Comparison of ENCODE assay signal across 26 cellular contexts in the genomic region with DNA sequence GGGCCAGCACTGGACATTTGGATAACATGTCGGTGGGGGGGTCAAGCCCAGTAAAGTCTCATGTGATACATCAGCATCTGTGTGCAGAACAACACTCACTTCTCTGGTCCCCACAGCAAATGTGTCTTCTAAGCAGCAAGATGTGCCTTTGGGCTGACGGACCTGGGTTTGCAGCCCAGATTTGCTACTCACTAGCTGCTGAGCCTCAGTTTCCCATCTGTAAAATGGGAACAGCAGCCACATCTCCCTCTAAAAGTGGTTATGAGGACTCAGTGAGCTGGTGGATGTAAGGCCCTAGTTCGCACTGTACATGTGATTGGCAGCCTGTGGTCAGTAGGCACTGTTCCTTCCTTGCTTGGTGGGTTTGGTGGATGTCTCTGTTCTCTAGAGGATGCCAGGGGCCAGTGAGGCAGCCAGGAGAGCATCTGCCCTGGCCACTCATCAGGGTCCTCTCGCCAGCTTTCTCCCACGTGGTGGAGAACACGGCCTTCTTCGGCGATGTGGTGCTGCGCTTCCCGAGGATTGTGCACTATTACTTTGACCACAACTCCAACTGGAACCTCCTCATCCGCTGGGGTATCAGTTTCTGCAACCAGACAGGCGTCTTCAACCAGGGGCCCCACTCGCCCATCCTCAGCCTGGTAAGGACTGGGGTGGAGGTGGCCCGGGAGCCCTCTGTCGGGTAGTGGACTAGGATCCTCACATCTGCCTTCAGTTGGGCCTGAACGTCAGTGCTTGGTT. TPM values are rescaled to one million over a fixed set of nuclear protein-coding genes. Genes with fewer than 3 reads are reported as not detected.
DNase-seq lines count a peak whose midpoint lies in the region; ATAC-seq, FAIRE-seq and TF ChIP-seq lines count a peak whose summit lies in the region.
"Had no signal": no experiment of that assay in that cellular context is flagged by ENCODE, and none has a peak within 500 bp of the region (broad histone marks: within the 10 kb centered on the region; RNA-seq: fewer than 3 reads in every experiment).

No MANE protein-coding gene starts in this region.

- POLR2A ChIA-PET in RWPE1 (lab: Yijun Ruan, JAX; ENCODE audit: low non-redundant PET), result no interaction called here

- no peak overlapping the region for H3K4me3 Mint-ChIP-seq in chondrocyte (ENCODE audit: unreplicated experiment)
- H3K4me3 Mint-ChIP-seq in activated T-cell treated with anti-CD3 and anti-CD28 coated beads, Interleukin-2, amount 50 U/mL, for 4 hours, result no peak overlapping the region
- H3K4me3 Mint-ChIP-seq: CD14-positive monocyte; CD4-positive, alpha-beta memory T cell; CD4-positive, CD25-positive, alpha-beta regulatory T cell; CD8-positive, alpha-beta memory T cell had no signal

- H3K4me1 Mint-ChIP-seq in chondrocyte (ENCODE audit: low read depth), result no peaks in the 10 kb centered on the region
- no peaks in the 10 kb centered on the region for H3K4me1 Mint-ChIP-seq in activated T-cell treated with anti-CD3 and anti-CD28 coated beads, Interleukin-2, amount 50 U/mL, for 4 hours (ENCODE audit: low read depth)
- H3K4me1 Mint-ChIP-seq: CD14-positive monocyte had no signal

- H3K9me3 Mint-ChIP-seq in chondrocyte (ENCODE audit: low read depth), result no peaks in the 10 kb centered on the region
- no peaks in the 10 kb centered on the region for H3K9me3 Mint-ChIP-seq in activated T-cell treated with anti-CD3 and anti-CD28 coated beads, Interleukin-2, amount 50 U/mL, for 4 hours
- H3K9me3 Mint-ChIP-seq: CD4-positive, alpha-beta memory T cell; CD4-positive, CD25-positive, alpha-beta regulatory T cell; CD8-positive, alpha-beta memory T cell had no signal

- peak; percentile 62 for FAIRE-seq in bronchial epithelial cell (lab: Jason Lieb, UNC)
- FAIRE-seq: A204.1, D721Med, G401.6, GM12878, GM12892, GM18507, GM19239 had no signal

- CTCF ChIA-PET in RWPE1 (lab: Yijun Ruan, JAX), result no interaction called here

- H3K27ac Mint-ChIP-seq in chondrocyte (ENCODE audit: unreplicated experiment), result no peak overlapping the region
- H3K27ac Mint-ChIP-seq: CD4-positive, CD25-positive, alpha-beta regulatory T cell had no signal

- peak; percentile 13 for DNase-seq in D341Med (ENCODE audit: low spot score)
- no peak for DNase-seq in RWPE1 (ENCODE audit: low spot score)
- DNase-seq in bronchial epithelial cell (ENCODE audit: low read depth), result no peak
- peak; percentile 61 for DNase-seq in chondrocyte (ENCODE audit: low spot score)
- no peak for DNase-seq in NCI-H1436 treated with DMSO at 0.1 percent for 48 hours (lab: John Stamatoyannopoulos, UW)
- DNase-seq in activated T-cell treated with anti-CD3 and anti-CD28 coated beads, Interleukin-2, amount 50 U/mL, for 4 hours, result no peak
- DNase-seq in GF-D8 (lab: John Stamatoyannopoulos, UW), result no peak
- DNase-seq: 8988T; ACHN; BE2C; C1 segment of cervical spinal cord; CD4-positive, alpha-beta memory T cell; CD4-positive, CD25-positive, alpha-beta regulatory T cell; CD8-positive, alpha-beta memory T cell; COR-L47; DMS79 treated with DMSO at 0.1 percent for 48 hours had no signal

- peaks cover 6% of the 10 kb centered on the region for H3K36me3 Mint-ChIP-seq in chondrocyte (ENCODE audit: low read depth)
- peaks cover 24% of the 10 kb centered on the region for H3K36me3 Mint-ChIP-seq in activated T-cell treated with anti-CD3 and anti-CD28 coated beads, Interleukin-2, amount 50 U/mL, for 4 hours (ENCODE audit: insufficient read depth)

- no peaks in the 10 kb centered on the region for H3K27me3 Mint-ChIP-seq in chondrocyte (ENCODE audit: low read depth)
- no peaks in the 10 kb centered on the region for H3K27me3 Mint-ChIP-seq in activated T-cell treated with anti-CD3 and anti-CD28 coated beads, Interleukin-2, amount 50 U/mL, for 4 hours (ENCODE audit: low read depth)
- H3K27me3 Mint-ChIP-seq: CD4-positive, alpha-beta memory T cell; CD4-positive, CD25-positive, alpha-beta regulatory T cell; CD8-positive, alpha-beta memory T cell had no signal

- H3K27me3 ChIP-seq in bronchial epithelial cell (ENCODE audit: control insufficient read depth, insufficient read depth, low read length), result no peaks in the 10 kb centered on the region
- H3K27me3 ChIP-seq: BE2C, BLaER1 had no signal

- TF ChIP-seq CTCF in RWPE1 (conservative IDR thresholded peaks at IDR 0.05; ENCODE audit: low read depth), result no peak
- no peak for TF ChIP-seq CTCF in bronchial epithelial cell (IDR thresholded peaks at IDR 0.05; ENCODE audit: insufficient read depth, low read length, severe bottlenecking)
- no peak for TF ChIP-seq CTCF in chondrocyte (IDR thresholded peaks at IDR 0.05)

- no peak overlapping the region for H3K4me3 ChIP-seq in bronchial epithelial cell (ENCODE audit: low read depth, low read length)
- H3K4me3 ChIP-seq: BLaER1, GM12878 had no signal

- peak overlapping the region; percentile 15; the same call in 1 of the 2 replicates for H3K27ac ChIP-seq in RWPE1
- H3K27ac ChIP-seq: BLaER1 had no signal

- no peak for ATAC-seq in GM18519 (IDR thresholded peaks at IDR 0.05; ENCODE audit: low FRiP score, unreplicated experiment)
- ATAC-seq in activated T-cell treated with anti-CD3 and anti-CD28 coated beads, Interleukin-2, amount 50 U/mL, for 4 hours, result no peak
- ATAC-seq: GM12878 had no signal

- H3K36me3 ChIP-seq in bronchial epithelial cell (ENCODE audit: control insufficient read depth, insufficient read depth, low read length), result peaks cover 4% of the 10 kb centered on the region

RNA-seq across cellular contexts. Expression of a gene that starts 12.5 kb away (rescaled TPM):
- total RNA-seq in bronchial epithelial cell, result 5.4 and 6.1 TPM in 2 replicates
- total RNA-seq in chondrocyte, result 6.6 to 10.1 TPM (median 7.0 TPM) in 3 replicates
- 10 to 100 TPM; 16.0 to 20.2 (median 18.4) TPM for total RNA-seq in activated T-cell treated with anti-CD3 and anti-CD28 coated beads, Interleukin-2, amount 50 U/mL, for 4 hours

RNA-seq across cellular contexts. Expression of a gene that starts 19.9 kb away (rescaled TPM):
- 44.2 and 66.4 TPM in 2 replicates for total RNA-seq in bronchial epithelial cell
- total RNA-seq in chondrocyte, result 91.3 to 106 TPM (median 100 TPM) in 3 replicates
- 100 to 1,000 TPM; 123 to 178 (median 155) TPM for total RNA-seq in activated T-cell treated with anti-CD3 and anti-CD28 coated beads, Interleukin-2, amount 50 U/mL, for 4 hours

Comparison
In these comparisons a context has a peak if more than half of its experiments do, and no peak if none do; other contexts are left out.
1. DNase-seq: peak in D341Med (single experiment) and chondrocyte (single experiment); none in RWPE1 (single experiment), bronchial epithelial cell (single experiment), NCI-H1436 treated with DMSO at 0.1 percent for 48 hours (single experiment), activated T-cell treated with anti-CD3 and anti-CD28 coated beads, Interleukin-2, amount 50 U/mL, for 4 hours (single experiment) and GF-D8 (single experiment).